Comparison of ENCODE assay signal across 20 cellular contexts in the genomic region with DNA sequence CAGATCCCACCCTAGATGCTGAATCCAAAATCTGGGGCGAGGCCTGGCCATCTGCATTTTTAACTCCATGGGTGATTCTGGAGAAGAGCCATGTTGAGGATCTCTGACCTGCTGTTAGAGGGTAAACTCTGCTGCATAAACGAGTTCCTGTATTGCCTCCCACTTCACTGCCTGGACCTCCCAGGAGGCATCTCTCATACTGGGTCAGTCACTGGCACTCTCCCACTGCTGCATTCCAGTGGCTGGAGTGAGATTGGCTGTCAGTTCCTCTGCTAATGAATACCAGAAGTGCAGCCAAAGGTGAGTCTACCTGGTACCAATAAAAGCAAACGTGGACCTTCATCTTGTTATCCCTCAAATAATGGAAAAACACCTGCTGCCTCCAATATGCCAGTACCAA. TPM values are rescaled to one million over a fixed set of nuclear protein-coding genes. Genes with fewer than 3 reads are reported as not detected.
DNase-seq lines count a peak whose midpoint lies in the region; ATAC-seq, FAIRE-seq and TF ChIP-seq lines count a peak whose summit lies in the region.
"Had no signal": no experiment of that assay in that cellular context is flagged by ENCODE, and none has a peak within 500 bp of the region (broad histone marks: within the 10 kb centered on the region; RNA-seq: fewer than 3 reads in every experiment).

No MANE protein-coding gene starts in this region.

- peaks cover 74% of the 10 kb centered on the region for H4K20me1 ChIP-seq in astrocyte (ENCODE audit: insufficient read depth, low read length)

- H3K36me3 ChIP-seq in astrocyte (ENCODE audit: insufficient read depth, low read length): peaks cover 26% of the 10 kb centered on the region

- CTCF ChIA-PET in GM10248 (lab: Yijun Ruan, JAX): no interaction called here

- H3K27me3 ChIP-seq in astrocyte (ENCODE audit: insufficient read depth, low read length): no peaks in the 10 kb centered on the region
- H3K27me3 ChIP-seq: BLaER1, neutrophil had no signal

- ATAC-seq in HG02970 (IDR thresholded peaks at IDR 0.05; ENCODE audit: low FRiP score, unreplicated experiment): no peak
- ATAC-seq: activated T-cell treated with anti-CD3 and anti-CD28 coated beads, Interleukin-2, amount 50 U/mL, for 4 hours had no signal

- H3K27ac Mint-ChIP-seq in astrocyte (ENCODE audit: unreplicated experiment): peak overlapping the region; percentile 19
- H3K27ac Mint-ChIP-seq in osteocyte (ENCODE audit: unreplicated experiment): peak overlapping the region; percentile 41
- no peak overlapping the region for H3K27ac Mint-ChIP-seq in nephron progenitor cell

- H3K9ac ChIP-seq in astrocyte (ENCODE audit: low read length): no peak overlapping the region
- H3K9ac ChIP-seq: BLaER1 had no signal

- H3K4me2 ChIP-seq in astrocyte (ENCODE audit: low read length): peak overlapping the region; percentile 15
- H3K4me2 ChIP-seq: BLaER1 had no signal

- H2AFZ ChIP-seq in astrocyte (ENCODE audit: low read depth, low read length): no peak overlapping the region

- H3K9me3 Mint-ChIP-seq in astrocyte (ENCODE audit: unreplicated experiment) (no peaks in the 10 kb centered on the region), osteocyte (ENCODE audit: unreplicated experiment) (no peaks in the 10 kb centered on the region), nephron progenitor cell (peaks cover 28% of the 10 kb centered on the region)
- H3K9me3 Mint-ChIP-seq: activated naive CD8-positive, alpha-beta T cell treated with anti-CD3 and anti-CD28 coated beads, Interleukin-2, amount 10 ng/mL, durations not matched to agents 7 days and 5 days; activated T-cell treated with anti-CD3 and anti-CD28 coated beads, Interleukin-2, amount 50 U/mL, for 4 hours had no signal

- TF ChIP-seq CTCF in astrocyte (IDR thresholded peaks at IDR 0.05; ENCODE audit: insufficient read depth, low read depth, low read length): no peak
- no peak for TF ChIP-seq CTCF in osteocyte (IDR thresholded peaks at IDR 0.05)
- no peak for TF ChIP-seq CTCF in nephron progenitor cell (IDR thresholded peaks at IDR 0.05)
- TF ChIP-seq CTCF in GM13977 (IDR thresholded peaks at IDR 0.05; ENCODE audit: extremely low read depth, insufficient read depth, missing control alignments): no peak
- TF ChIP-seq CTCF in GM10248 (IDR thresholded peaks at IDR 0.05; ENCODE audit: control extremely low read depth, extremely low read depth, low read depth, missing control alignments): no peak

- no peaks in the 10 kb centered on the region for H3K9me3 ChIP-seq in astrocyte (ENCODE audit: insufficient read depth, low read depth, low read length)
- H3K9me3 ChIP-seq: neutrophil, thoracic aorta had no signal

- peak; percentile 69 for DNase-seq in GM03348 (ENCODE audit: low spot score)
- DNase-seq in astrocyte (ENCODE audit: low read depth): peak; percentile 44
- peak; percentile 13 for DNase-seq in iPS-NIHi11 (ENCODE audit: low spot score)
- DNase-seq in osteocyte (ENCODE audit: extremely low spot score, unreplicated experiment): no peak
- DNase-seq in nephron progenitor cell: no peak
- DNase-seq in GM13977 (ENCODE audit: low spot score): no peak
- no peak for DNase-seq in GM10248 (ENCODE audit: extremely low spot score)
- DNase-seq: activated naive CD8-positive, alpha-beta T cell treated with anti-CD3 and anti-CD28 coated beads, Interleukin-2, amount 10 ng/mL, durations not matched to agents 7 days and 5 days; activated T-cell treated with anti-CD3 and anti-CD28 coated beads, Interleukin-2, amount 50 U/mL, for 4 hours; foreskin melanocyte; mesendoderm; NCI-H2081; NCI-H526 treated with DMSO at 0.1 percent for 48 hours; stimulated activated CD4-positive, alpha-beta T cell treated with anti-CD3 and anti-CD28 coated beads, Interleukin-4, amount 100 ng/mL, for 1 hour had no signal

- FAIRE-seq in astrocyte (lab: Jason Lieb, UNC): no peak
- FAIRE-seq: endometrium, TTC549 had no signal

- H3K4me1 Mint-ChIP-seq in astrocyte (ENCODE audit: low read depth, unreplicated experiment) (peaks cover 22% of the 10 kb centered on the region), osteocyte (ENCODE audit: unreplicated experiment) (peaks cover 38% of the 10 kb centered on the region), nephron progenitor cell (peaks cover 5% of the 10 kb centered on the region)

- no peak overlapping the region for H3K4me3 ChIP-seq in astrocyte (ENCODE audit: insufficient read depth, low read depth, low read length)
- H3K4me3 ChIP-seq: BLaER1, thoracic aorta had no signal

- in situ Hi-C loops in GM13977 (cut with MboI; ENCODE audit: low pct_unique_long_range_greater_than_20kb, low sequenced_read_pairs, unreplicated experiment): no loop called here

- no peak overlapping the region for H3K27ac ChIP-seq in astrocyte (ENCODE audit: low read depth, low read length)
- H3K27ac ChIP-seq: BLaER1, neutrophil, thoracic aorta had no signal

- no peak overlapping the region for H3K4me3 Mint-ChIP-seq in astrocyte (ENCODE audit: unreplicated experiment)
- H3K4me3 Mint-ChIP-seq in osteocyte (ENCODE audit: unreplicated experiment): no peak overlapping the region
- H3K4me3 Mint-ChIP-seq in nephron progenitor cell: no peak overlapping the region
- H3K4me3 Mint-ChIP-seq: activated naive CD8-positive, alpha-beta T cell treated with anti-CD3 and anti-CD28 coated beads, Interleukin-2, amount 10 ng/mL, durations not matched to agents 7 days and 5 days; activated T-cell treated with anti-CD3 and anti-CD28 coated beads, Interleukin-2, amount 50 U/mL, for 4 hours had no signal

- H3K27me3 Mint-ChIP-seq in astrocyte (ENCODE audit: low read depth, unreplicated experiment) (no peaks in the 10 kb centered on the region), osteocyte (ENCODE audit: unreplicated experiment) (no peaks in the 10 kb centered on the region), nephron progenitor cell (ENCODE audit: low read depth, poor library complexity) (no peaks in the 10 kb centered on the region)
- H3K27me3 Mint-ChIP-seq: activated naive CD8-positive, alpha-beta T cell treated with anti-CD3 and anti-CD28 coated beads, Interleukin-2, amount 10 ng/mL, durations not matched to agents 7 days and 5 days had no signal

- H3K79me2 ChIP-seq in astrocyte (ENCODE audit: insufficient read depth, low read length): peaks cover 86% of the 10 kb centered on the region

- POLR2A ChIA-PET in GM10248 (lab: Yijun Ruan, JAX): interaction anchor here (0.6 to 1.2 kb wide), 2 partner anchors 11 to 1381 kb away, joined by 3 read pairs; no protein-coding TSS in a partner anchor

- peaks cover 23% of the 10 kb centered on the region for H3K36me3 Mint-ChIP-seq in astrocyte (ENCODE audit: low read depth, unreplicated experiment)
- H3K36me3 Mint-ChIP-seq in osteocyte (ENCODE audit: unreplicated experiment): peaks cover 29% of the 10 kb centered on the region
- peaks cover 85% of the 10 kb centered on the region for H3K36me3 Mint-ChIP-seq in nephron progenitor cell (ENCODE audit: low read depth)

- peaks cover 23% of the 10 kb centered on the region for H3K4me1 ChIP-seq in astrocyte (ENCODE audit: insufficient read depth, low read length)
- H3K4me1 ChIP-seq: BLaER1 had no signal

RNA-seq across cellular contexts. Expression of a gene that starts 10.3 kb away (rescaled TPM):
- 57.1 and 60.3 TPM in 2 replicates for total RNA-seq in astrocyte
- 77.8 and 77.9 TPM in 2 replicates for total RNA-seq in osteocyte

RNA-seq across cellular contexts. Expression of a gene that starts 36.0 kb away (rescaled TPM):
- total RNA-seq in astrocyte (0.48 and 0.50 TPM in 2 replicates), osteocyte (0.47 and 1.3 TPM in 2 replicates)
- total RNA-seq: thoracic aorta had no signal

RNA-seq across cellular contexts. Expression of a gene that starts 44.8 kb away (rescaled TPM):
- total RNA-seq in astrocyte: 181 and 198 TPM in 2 replicates
- total RNA-seq in osteocyte: 408 and 430 TPM in 2 replicates

RNA-seq across cellular contexts. Expression of a gene that starts 50.6 kb away (rescaled TPM):
- total RNA-seq in astrocyte (1.2 and 2.2 TPM in 2 replicates), osteocyte (1.3 and 1.4 TPM in 2 replicates)

Comparison
In these comparisons a context has a peak if more than half of its experiments do, and no peak if none do; other contexts are left out.
1. DNase-seq: peak in GM03348 (single experiment), astrocyte (single experiment) and iPS-NIHi11 (single experiment); none in osteocyte (single experiment), nephron progenitor cell (single experiment), GM13977 (single experiment) and GM10248 (single experiment).